In the genomic region with DNA sequence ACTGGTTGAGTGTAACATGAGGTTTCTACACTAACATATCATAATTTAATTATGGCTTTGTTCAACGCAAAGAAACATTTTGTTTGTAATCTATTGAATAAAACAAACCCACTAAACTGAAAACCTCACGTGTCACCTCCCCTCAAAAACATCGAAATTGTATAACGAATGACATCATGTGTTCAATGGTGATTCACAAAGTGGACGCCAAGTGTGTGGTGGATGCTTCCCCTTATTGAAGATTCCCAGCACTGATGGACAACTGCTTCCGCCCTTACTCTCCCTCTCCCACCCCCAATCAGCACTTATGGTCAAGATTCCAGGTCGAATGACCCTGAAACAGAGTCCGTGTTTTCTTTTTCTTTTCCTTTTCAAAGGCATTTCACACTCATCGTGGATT, we compare ENCODE assay signal across 32 cellular contexts.
DNase-seq lines count a peak whose midpoint lies in the region; ATAC-seq and TF ChIP-seq lines count a peak whose summit lies in the region.
"Had no signal": no experiment of that assay in that cellular context is flagged by ENCODE, and none has a peak within 500 bp of the region (broad histone marks: within the 10 kb centered on the region; RNA-seq: fewer than 3 reads in every experiment).

No MANE protein-coding gene starts in this region.

- POLR2A ChIA-PET in activated CD8-positive, alpha-beta T cell treated with anti-CD3 and anti-CD28 coated beads for 36 hours (lab: Charles Lee) = no interaction called here

- no peaks in the 10 kb centered on the region for H3K36me3 Mint-ChIP-seq in activated CD8-positive, alpha-beta T cell treated with anti-CD3 and anti-CD28 coated beads for 36 hours (ENCODE audit: low read depth)
- H3K36me3 Mint-ChIP-seq: activated naive CD8-positive, alpha-beta T cell; natural killer cell; stimulated activated effector memory CD8-positive, alpha-beta T cell treated with anti-CD3 and anti-CD28 coated beads, Interleukin-12 subunit alpha, Interleukin-12 subunit beta, amount 100 ng/mL, for 72 hours had no signal

- CTCF ChIA-PET in activated CD8-positive, alpha-beta T cell treated with anti-CD3 and anti-CD28 coated beads for 36 hours (lab: Charles Lee) = no interaction called here

- H3K36me3 ChIP-seq in rectal smooth muscle tissue (ENCODE audit: control insufficient read depth, insufficient read depth, low read length) = no peaks in the 10 kb centered on the region
- H3K36me3 ChIP-seq: esophagus muscularis mucosa, gastrocnemius medialis, upper lobe of right lung had no signal

- DNase-seq in Daoy (ENCODE audit: low read depth) = peak; percentile 25
- DNase-seq in RPMI7951 (ENCODE audit: low read depth) = peak; percentile 23
- peak; percentile 46 for DNase-seq in left kidney (ENCODE audit: low read depth, low spot score)
- DNase-seq in activated CD8-positive, alpha-beta T cell treated with anti-CD3 and anti-CD28 coated beads for 36 hours = no peak
- no peak for DNase-seq in T1000 (lab: John Stamatoyannopoulos, UW)
- no peak for DNase-seq in EL
- no peak for DNase-seq in G401 (ENCODE audit: low spot score)
- DNase-seq: activated CD4-positive, alpha-beta T cell treated with anti-CD3 and anti-CD28 coated beads for 1 hour; activated CD8-positive, alpha-beta T cell treated with anti-CD3 and anti-CD28 coated beads, Interleukin-2, amount 10 ng/mL, durations not matched to agents 7 days and 5 days; anterior cingulate cortex; C1 segment of cervical spinal cord; Caco-2; caudate nucleus; cortex of kidney; DND-41; gastrocnemius medialis; midbrain; natural killer cell; NCI-H1417 treated with DMSO at 0.1 percent for 48 hours; NCI-H2081 treated with DMSO at 0.1 percent for 48 hours; retina; stimulated activated CD4-positive, alpha-beta T cell treated with anti-CD3 and anti-CD28 coated beads, Interleukin-4, amount 100 ng/mL, for 24 hours; T-helper 2 cell; upper lobe of right lung had no signal

- no peak for ATAC-seq in activated CD8-positive, alpha-beta T cell treated with anti-CD3 and anti-CD28 coated beads for 36 hours
- ATAC-seq: activated CD8-positive, alpha-beta T cell treated with anti-CD3 and anti-CD28 coated beads, Interleukin-2, amount 10 ng/mL, durations not matched to agents 7 days and 5 days; gastrocnemius medialis; GM12878; left lobe of liver; natural killer cell; SK-N-SH treated with all-trans-retinoic acid at 6 μM for 48 hours; stimulated activated effector memory CD8-positive, alpha-beta T cell treated with anti-CD3 and anti-CD28 coated beads, Interleukin-12 subunit alpha, Interleukin-12 subunit beta, amount 100 ng/mL, for 72 hours; upper lobe of right lung had no signal

- no peaks in the 10 kb centered on the region for H3K4me1 Mint-ChIP-seq in activated CD8-positive, alpha-beta T cell treated with anti-CD3 and anti-CD28 coated beads for 36 hours (ENCODE audit: low read depth)
- H3K4me1 Mint-ChIP-seq: natural killer cell; stimulated activated effector memory CD8-positive, alpha-beta T cell treated with anti-CD3 and anti-CD28 coated beads, Interleukin-12 subunit alpha, Interleukin-12 subunit beta, amount 100 ng/mL, for 72 hours had no signal

- no peaks in the 10 kb centered on the region for H3K27me3 ChIP-seq in rectal smooth muscle tissue (ENCODE audit: control insufficient read depth, insufficient read depth, low read length)
- H3K27me3 ChIP-seq: esophagus muscularis mucosa, upper lobe of right lung had no signal

- H3K27me3 Mint-ChIP-seq in activated CD8-positive, alpha-beta T cell treated with anti-CD3 and anti-CD28 coated beads for 36 hours = peaks cover 8% of the 10 kb centered on the region

- H3K9me3 Mint-ChIP-seq in activated CD8-positive, alpha-beta T cell treated with anti-CD3 and anti-CD28 coated beads for 36 hours = no peaks in the 10 kb centered on the region
- H3K9me3 Mint-ChIP-seq: activated T-helper 2 cell treated with anti-CD3 and anti-CD28 coated beads, Interferon-gamma antibody, Interleukin-2, Interleukin-4, amounts not matched to agents 10 μg/mL and 5 μg/mL and 100 μg/mL, durations not matched to agents 14 hours and 24 hours and 36 hours; natural killer cell had no signal

- peak overlapping the region; percentile 45 for H3K27ac ChIP-seq in rectal smooth muscle tissue (ENCODE audit: low read depth, low read length)
- H3K27ac ChIP-seq: esophagus muscularis mucosa, gastrocnemius medialis had no signal

- no peak for TF ChIP-seq CTCF in activated CD8-positive, alpha-beta T cell treated with anti-CD3 and anti-CD28 coated beads for 36 hours (IDR thresholded peaks at IDR 0.05)

- no peak overlapping the region for H3K9ac ChIP-seq in rectal smooth muscle tissue (ENCODE audit: low read length)

- no peak overlapping the region for H3K4me3 ChIP-seq in rectal smooth muscle tissue (ENCODE audit: low read length)
- H3K4me3 ChIP-seq: esophagus muscularis mucosa, gastrocnemius medialis, GM12878 had no signal

- H3K4me3 Mint-ChIP-seq in activated CD8-positive, alpha-beta T cell treated with anti-CD3 and anti-CD28 coated beads for 36 hours = no peak overlapping the region
- H3K4me3 Mint-ChIP-seq: activated CD8-positive, alpha-beta T cell treated with anti-CD3 and anti-CD28 coated beads, Interleukin-2, amount 10 ng/mL, durations not matched to agents 7 days and 5 days; activated naive CD8-positive, alpha-beta T cell; natural killer cell; stimulated activated effector memory CD8-positive, alpha-beta T cell treated with anti-CD3 and anti-CD28 coated beads, Interleukin-12 subunit alpha, Interleukin-12 subunit beta, amount 100 ng/mL, for 72 hours had no signal

- H3K27ac Mint-ChIP-seq in activated CD8-positive, alpha-beta T cell treated with anti-CD3 and anti-CD28 coated beads for 36 hours = no peak overlapping the region
- H3K27ac Mint-ChIP-seq: activated CD8-positive, alpha-beta T cell treated with anti-CD3 and anti-CD28 coated beads, Interleukin-2, amount 10 ng/mL, durations not matched to agents 7 days and 5 days; activated naive CD8-positive, alpha-beta T cell; activated T-helper 2 cell treated with anti-CD3 and anti-CD28 coated beads, Interferon-gamma antibody, Interleukin-2, Interleukin-4, amounts not matched to agents 10 μg/mL and 5 μg/mL and 100 μg/mL, durations not matched to agents 14 hours and 24 hours and 36 hours; natural killer cell; stimulated activated effector memory CD8-positive, alpha-beta T cell treated with anti-CD3 and anti-CD28 coated beads, Interleukin-12 subunit alpha, Interleukin-12 subunit beta, amount 100 ng/mL, for 72 hours had no signal

- intact Hi-C loops in activated CD8-positive, alpha-beta T cell treated with anti-CD3 and anti-CD28 coated beads for 36 hours (cut with micrococcal nuclease) = no loop called here

- H3K4me1 ChIP-seq in rectal smooth muscle tissue (ENCODE audit: control insufficient read depth, insufficient read depth, low read length) = peaks cover 13% of the 10 kb centered on the region
- H3K4me1 ChIP-seq: Caco-2, upper lobe of right lung had no signal

- in situ Hi-C loops in G401 (cut with HindIII; ENCODE audit: low sequenced_read_pairs) = no loop called here

Comparison
In these comparisons a context has a peak if more than half of its experiments do, and no peak if none do; other contexts are left out.
1. DNase-seq: peak in Daoy (single experiment), RPMI7951 (single experiment) and left kidney (single experiment); none in activated CD8-positive, alpha-beta T cell treated with anti-CD3 and anti-CD28 coated beads for 36 hours (single experiment), T1000 (single experiment), EL (single experiment) and G401 (single experiment).